In genomic region chr6:52015953-52016352, GRCh38 we compare ENCODE assay signal across 18 cellular contexts.
DNase-seq lines count a peak whose midpoint lies in the region; ATAC-seq, FAIRE-seq and TF ChIP-seq lines count a peak whose summit lies in the region.
"Had no signal": no experiment of that assay in that cellular context is flagged by ENCODE, and none has a peak within 500 bp of the region (broad histone marks: within the 10 kb centered on the region; RNA-seq: fewer than 3 reads in every experiment).

No MANE protein-coding gene starts in this region.

- TF ChIP-seq CTCF in RWPE1 (conservative IDR thresholded peaks at IDR 0.05; ENCODE audit: low read depth): no peak

- intact Hi-C loops in left colon (cut with DNase I, micrococcal nuclease): no loop called here

- no peak for TF ChIP-seq POLR2A in GM12891 (IDR thresholded peaks at IDR 0.05; ENCODE audit: low read depth, low read length)

- H3K27ac ChIP-seq in RWPE1: no peak overlapping the region

- POLR2A ChIA-PET in RWPE1 (lab: Yijun Ruan, JAX; ENCODE audit: low non-redundant PET): no interaction called here

- no peak for DNase-seq in GM12891 (ENCODE audit: insufficient read length, low spot score)
- DNase-seq in OCI-M1 (lab: John Stamatoyannopoulos, UW): peak; percentile 11
- no peak for DNase-seq in RWPE1 (ENCODE audit: low spot score)
- DNase-seq in left colon: no peak
- DNase-seq: C1 segment of cervical spinal cord; EL; IMR-90; NCI-H146; NCI-H226; NCI-H526; NK-92 treated with Interleukin-12 subunit alpha and Interleukin-12 subunit beta, amount 100 ng/mL, for 24 hours; SHP77 treated with DMSO at 0.1 percent for 48 hours had no signal

- ATAC-seq in GM21576 (IDR thresholded peaks at IDR 0.05; ENCODE audit: unreplicated experiment): peak; percentile 42
- ATAC-seq in HG03469 (IDR thresholded peaks at IDR 0.05; ENCODE audit: unreplicated experiment): peak; percentile 46
- no peak for ATAC-seq in HG03520 (IDR thresholded peaks at IDR 0.05; ENCODE audit: unreplicated experiment)
- ATAC-seq in left colon: no peak
- no peak for ATAC-seq in GM21447 (IDR thresholded peaks at IDR 0.05; ENCODE audit: unreplicated experiment)

- FAIRE-seq in GM12891 (lab: Jason Lieb, UNC): peak; percentile 5
- FAIRE-seq: A204.1, RCC 7860 had no signal

- CTCF ChIA-PET in RWPE1 (lab: Yijun Ruan, JAX): no interaction called here

TF ChIP-seq in GM12891, 5 proteins besides CTCF, POLR2A, EP300 and RAD21:
- TF ChIP-seq SPI1 (IDR thresholded peaks at IDR 0.05; ENCODE audit: low read depth, low read length) (peak; percentile 29; the same call in 1 of the 2 replicates), PAX5 (IDR thresholded peaks at IDR 0.05; ENCODE audit: insufficient read depth, low read length, severe bottlenecking) (no peak)

Comparison
In these comparisons a context has a peak if more than half of its experiments do, and no peak if none do; other contexts are left out.
1. ATAC-seq: peak in GM21576 (single experiment) and HG03469 (single experiment); none in HG03520 (single experiment), left colon (single experiment) and GM21447 (single experiment).